Comparison of ENCODE assay signal across 8 cellular contexts in the genomic region with DNA sequence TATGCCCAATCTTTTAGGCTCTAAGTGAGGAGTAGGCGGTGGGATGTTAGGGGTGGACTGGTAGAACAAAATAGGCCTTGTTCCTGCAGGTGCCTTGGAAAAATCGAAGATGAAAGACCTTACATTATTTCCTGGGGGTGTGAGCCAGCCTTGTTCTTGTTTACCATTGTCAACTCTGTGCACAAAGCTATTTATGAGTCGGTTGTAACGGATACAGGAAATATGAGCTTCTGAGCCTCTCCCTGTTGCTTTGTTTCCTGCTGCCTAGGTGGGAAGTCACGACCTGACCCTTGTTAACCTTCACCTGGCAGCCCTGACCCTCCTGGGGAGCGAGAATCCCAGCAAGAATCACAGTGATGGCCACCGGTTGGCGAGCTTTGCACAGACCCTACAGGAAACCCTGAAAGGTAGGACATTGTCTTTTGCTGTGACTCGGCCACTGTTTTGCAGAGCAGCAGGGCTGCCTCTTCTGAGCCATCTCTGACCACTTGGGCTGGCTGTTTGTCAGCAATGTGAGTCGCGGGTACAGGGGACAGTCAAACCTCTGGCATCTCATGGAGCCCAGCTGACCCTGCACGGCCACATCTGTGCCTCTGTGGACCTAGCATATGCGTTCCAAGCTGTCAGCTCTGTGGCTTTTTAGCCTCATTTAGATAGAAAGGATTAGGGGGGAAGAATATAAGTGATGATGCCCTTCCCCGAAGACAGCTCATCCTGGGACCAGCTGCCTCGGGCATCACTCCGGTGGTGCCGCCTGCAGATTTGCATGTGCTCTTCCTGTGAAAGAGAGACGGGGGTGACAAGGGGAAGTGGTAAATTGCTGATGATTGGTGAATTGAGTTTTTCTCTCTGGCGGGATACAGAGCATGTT.
DNase-seq lines count a peak whose midpoint lies in the region; ATAC-seq and TF ChIP-seq lines count a peak whose summit lies in the region.

No MANE protein-coding gene starts in this region.

- H3K36me3 ChIP-seq in CD4-positive, alpha-beta memory T cell (ENCODE audit: insufficient read depth, low read length), result no peaks in the 10 kb centered on the region
- H3K36me3 ChIP-seq in sigmoid colon (peaks cover 0 to 13% (median 2%) of the 10 kb centered on the region in 4 donors), HAP-1 (replicated peaks) (no peaks in the 10 kb centered on the region), tibial nerve (peaks cover 0 to 4% (median 0%) of the 10 kb centered on the region in 3 donors)

- peaks cover 5 to 9% of the 10 kb centered on the region in 2 donors for H3K36me3 Mint-ChIP-seq in CD4-positive, alpha-beta memory T cell

- H3K27me3 ChIP-seq in CD4-positive, alpha-beta memory T cell (ENCODE audit: insufficient read depth, low read length), result no peaks in the 10 kb centered on the region
- H3K27me3 ChIP-seq in sigmoid colon, result no peaks in the 10 kb centered on the region
- no peaks in the 10 kb centered on the region for H3K27me3 ChIP-seq in HAP-1 (ENCODE audit: low read depth)
- H3K27me3 ChIP-seq in tibial nerve, result no peaks in the 10 kb centered on the region

- WGBS in sigmoid colon, 2 donors, result 17 to 30% methylated on average over 19 of the region's 19 CpGs
- 61 to 62% methylated on average over 19 of the region's 19 CpGs for WGBS in tibial nerve, 2 donors

- peak; percentile 48 to 66 (median 51) for DNase-seq in CD4-positive, alpha-beta memory T cell
- peak; percentile 25 to 83 for DNase-seq in NCI-H524 (lab: John Stamatoyannopoulos, UW)
- no peak for DNase-seq in sigmoid colon
- no peak for DNase-seq in HAP-1 (ENCODE audit: low spot score in 2 of 2)
- no peak for DNase-seq in HK-2 (ENCODE audit: unreplicated experiment)
- DNase-seq in tibial nerve (ENCODE audit: low spot score in 2 of 2), result no peak

- no peaks in the 10 kb centered on the region for H3K9me3 ChIP-seq in CD4-positive, alpha-beta memory T cell (ENCODE audit: control insufficient read depth in 1 of 2, low read length in 2 of 2)
- H3K9me3 ChIP-seq in sigmoid colon, result no peaks in the 10 kb centered on the region
- H3K9me3 ChIP-seq in HAP-1, result no peaks in the 10 kb centered on the region
- no peaks in the 10 kb centered on the region for H3K9me3 ChIP-seq in tibial nerve

- no peaks in the 10 kb centered on the region for H3K27me3 Mint-ChIP-seq in CD4-positive, alpha-beta memory T cell

- H3K4me3 Mint-ChIP-seq in CD4-positive, alpha-beta memory T cell, result peak overlapping the region; percentile 83 to 93 (median 90)

- intact Hi-C loops in CD4-positive, alpha-beta memory T cell (cut with micrococcal nuclease), result loop anchor here (2.0 to 10.0 kb wide), 3 partner anchors 485 to 1253 kb away; a partner anchor contains a TSS
- intact Hi-C loops in sigmoid colon (cut with DNase I), result no loop called here

- H3K27ac ChIP-seq in CD4-positive, alpha-beta memory T cell (ENCODE audit: low read depth, low read length), result peak overlapping the region; percentile 78
- H3K27ac ChIP-seq in angular gyrus (ENCODE audit: low read depth, low read length) (peak overlapping the region; percentile 26), sigmoid colon (peak overlapping the region in 3 of 4 donors; percentile 1 to 45 (median 19)), tibial nerve (peak overlapping the region in 2 of 4 donors; percentile 19 to 29)

- peak; percentile 38 for ATAC-seq in GM21390 (IDR thresholded peaks at IDR 0.05; ENCODE audit: unreplicated experiment)

- no peak for TF ChIP-seq POLR2A in sigmoid colon (IDR thresholded peaks at IDR 0.05)
- TF ChIP-seq POLR2A in tibial nerve (IDR thresholded peaks at IDR 0.05), result no peak

- H3K9me3 Mint-ChIP-seq in CD4-positive, alpha-beta memory T cell, result no peaks in the 10 kb centered on the region

- no peak for TF ChIP-seq CTCF in sigmoid colon (IDR thresholded peaks at IDR 0.05)
- no peak for TF ChIP-seq CTCF in tibial nerve (IDR thresholded peaks at IDR 0.05)

- peak overlapping the region; percentile 95 to 100 (median 96) for H3K27ac Mint-ChIP-seq in CD4-positive, alpha-beta memory T cell

- H3K4me1 Mint-ChIP-seq in CD4-positive, alpha-beta memory T cell, result peaks cover 52 to 97% (median 80%) of the 10 kb centered on the region in 4 donors

- POLR2A ChIA-PET in CD4-positive, alpha-beta memory T cell (lab: Charles Lee; ENCODE audit: partially characterized antibody), result interaction anchor here (0.6 to 4.0 kb wide), 16 partner anchors 10 to 1162 kb away, joined by 3 to 20 read pairs (median 5); a partner anchor contains a TSS

- CTCF ChIA-PET in CD4-positive, alpha-beta memory T cell (lab: Charles Lee; ENCODE audit: partially characterized antibody), result interaction anchor here (0.6 to 10.7 kb wide), 26 partner anchors 7 to 588 kb away, joined by 3 to 225 read pairs (median 4); a partner anchor contains a TSS

- peaks cover 91% of the 10 kb centered on the region for H3K4me1 ChIP-seq in CD4-positive, alpha-beta memory T cell (ENCODE audit: insufficient read depth, low read length)
- H3K4me1 ChIP-seq in sigmoid colon (peaks cover 0 to 48% (median 31%) of the 10 kb centered on the region in 4 donors), HAP-1 (no peaks in the 10 kb centered on the region), tibial nerve (peaks cover 0 to 47% (median 22%) of the 10 kb centered on the region in 4 donors)

- in situ Hi-C loops in HAP-1 (cut with MboI; ENCODE audit: low sequenced_read_pairs), result no loop called here

- TF ChIP-seq EP300 in sigmoid colon (IDR thresholded peaks at IDR 0.05), result no peak
- TF ChIP-seq EP300 in tibial nerve (IDR thresholded peaks at IDR 0.05), result peak in 1 of 2 donors; percentile 8

- peak overlapping the region; percentile 53 to 62 for H3K4me3 ChIP-seq in CD4-positive, alpha-beta memory T cell (ENCODE audit: low read length in 2 of 2)
- H3K4me3 ChIP-seq in sigmoid colon (no peak overlapping the region), HAP-1 (no peak overlapping the region), tibial nerve (no peak overlapping the region)

Comparison
In these comparisons a context has a peak if more than half of its experiments do, and no peak if none do; other contexts are left out.
1. DNase-seq: peak in CD4-positive, alpha-beta memory T cell (5 of 5) and NCI-H524 (2 of 2); none in sigmoid colon (single experiment), HAP-1 (0 of 2), HK-2 (single experiment) and tibial nerve (0 of 2).
2. H3K4me3 ChIP-seq: peak in CD4-positive, alpha-beta memory T cell (2 of 2); none in sigmoid colon (0 of 4), HAP-1 (single experiment) and tibial nerve (0 of 4).